ENCODE assay signal across 14 cellular contexts in the genomic region with DNA sequence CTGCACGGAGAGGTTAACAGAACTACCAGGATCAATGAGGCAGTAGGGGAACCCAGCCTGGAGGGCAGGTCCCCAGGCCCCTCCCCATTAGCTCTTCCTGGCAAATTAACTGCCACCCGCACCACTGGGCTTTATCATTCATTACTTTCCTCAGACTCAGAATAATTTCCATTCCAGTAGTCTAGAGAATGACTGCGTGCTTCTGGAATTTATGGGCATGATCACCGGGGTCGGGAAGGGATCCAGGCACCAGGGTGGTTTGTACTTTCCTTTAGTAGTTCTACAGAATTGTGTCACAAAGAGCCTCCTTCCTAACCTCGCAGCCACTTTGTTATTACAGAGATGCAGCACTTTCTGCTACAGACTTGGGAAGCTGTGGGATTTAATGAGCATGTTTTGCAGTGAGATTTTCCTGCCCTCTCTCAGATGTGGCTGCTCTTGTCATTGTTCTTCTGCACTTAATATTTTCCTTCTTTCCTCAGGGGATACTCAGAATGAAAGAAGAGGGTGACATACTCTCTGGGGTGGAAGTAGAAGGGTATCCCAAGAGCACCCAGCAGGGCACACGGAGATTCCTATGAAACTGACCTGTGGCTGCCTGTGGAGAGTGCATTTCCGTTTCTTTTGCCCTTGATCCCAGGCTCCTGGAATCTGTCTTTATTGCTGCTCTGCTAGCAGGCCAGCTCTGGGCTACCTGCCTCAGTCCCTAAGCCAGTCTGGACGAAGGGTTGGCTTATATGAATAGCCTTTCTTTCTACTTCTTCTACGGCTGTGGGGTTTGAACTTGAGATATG.
DNase-seq lines count a peak whose midpoint lies in the region; ATAC-seq and TF ChIP-seq lines count a peak whose summit lies in the region.
"Had no signal": no experiment of that assay in that cellular context is flagged by ENCODE, and none has a peak within 500 bp of the region (broad histone marks: within the 10 kb centered on the region; RNA-seq: fewer than 3 reads in every experiment).

No MANE protein-coding gene starts in this region.

- TF ChIP-seq CTCF in fibroblast of mammary gland (conservative IDR thresholded peaks at IDR 0.05; ENCODE audit: control insufficient read depth, insufficient read depth, low read depth, low read length) = no peak

- no peaks in the 10 kb centered on the region for H3K79me1 ChIP-seq in mesenchymal stem cell (replicated peaks; ENCODE audit: low read length, poor library complexity, severe bottlenecking)

- WGBS in mesenchymal stem cell = 11% methylated on average over 6 of the region's 10 CpGs

- no peak overlapping the region for H3K9ac ChIP-seq in mesenchymal stem cell (ENCODE audit: low read length)
- H3K9ac ChIP-seq: KMS-11 had no signal

- no peak for ATAC-seq in HG03175 (IDR thresholded peaks at IDR 0.05; ENCODE audit: unreplicated experiment)

- H3K4me3 ChIP-seq in fibroblast of mammary gland (ENCODE audit: control insufficient read depth, low read depth, low read length) = no peak overlapping the region
- peak overlapping the region in 1 of 2 experiments; percentile 13 for H3K4me3 ChIP-seq in mesenchymal stem cell (ENCODE audit: insufficient read depth in 1 of 2, low read depth in 1 of 2, low read length in 2 of 2)
- H3K4me3 ChIP-seq: SJCRH30 had no signal

- no peak overlapping the region for H2AFZ ChIP-seq in mesenchymal stem cell (ENCODE audit: low read depth, low read length)

- no peak overlapping the region for H3K14ac ChIP-seq in mesenchymal stem cell (ENCODE audit: low read length in 2 of 2)

- H3K4me2 ChIP-seq in mesenchymal stem cell (ENCODE audit: low read length, poor library complexity, severe bottlenecking) = peak overlapping the region; percentile 35
- H3K4me2 ChIP-seq: KMS-11 had no signal

- in situ Hi-C loops in ACHN (cut with HindIII; ENCODE audit: low pct_ligation_motif_present, low pct_unique_long_range_greater_than_20kb, low sequenced_read_pairs) = no loop called here

- no peak overlapping the region for H3K23ac ChIP-seq in mesenchymal stem cell (ENCODE audit: low read length in 2 of 2)

- no peak overlapping the region for H3K18ac ChIP-seq in mesenchymal stem cell (ENCODE audit: low read depth in 1 of 2, low read length in 2 of 2)

- H3K27ac ChIP-seq in mesenchymal stem cell (ENCODE audit: low read length, poor library complexity, severe bottlenecking) = peak overlapping the region; percentile 41
- H3K27ac ChIP-seq: KMS-11, SJCRH30 had no signal

- H3K36me3 ChIP-seq in mesenchymal stem cell (ENCODE audit: control insufficient read depth in 1 of 2, insufficient read depth in 2 of 2, low read depth in 1 of 2, low read length in 2 of 2) = no peaks in the 10 kb centered on the region
- H3K36me3 ChIP-seq: SJCRH30 had no signal

- no peak overlapping the region for H2BK120ac ChIP-seq in mesenchymal stem cell (ENCODE audit: low read depth, low read length)

- no peak overlapping the region for H2AK5ac ChIP-seq in mesenchymal stem cell (ENCODE audit: low read length, severe bottlenecking)

- DNase-seq in ACHN (peak; percentile 85), NCI-H226 (peak; percentile 80), fibroblast of mammary gland (ENCODE audit: low read depth) (peak; percentile 18), mesenchymal stem cell (peak; percentile 2), NCI-H82 (lab: John Stamatoyannopoulos, UW) (no peak), SHP77 (lab: John Stamatoyannopoulos, UW) (no peak)
- DNase-seq in activated CD4-positive, alpha-beta T cell treated with anti-CD3 and anti-CD28 coated beads for 4 hours = no peak
- DNase-seq: activated CD4-positive, alpha-beta T cell treated with anti-CD3 and anti-CD28 coated beads, Interleukin-2, amount 10 ng/mL, durations not matched to agents 7 days and 5 days; activated naive CD8-positive, alpha-beta T cell treated with anti-CD3 and anti-CD28 coated beads, Interleukin-2, amount 10 ng/mL, durations not matched to agents 7 days and 5 days; EL; NCI-H345 had no signal

- H4K91ac ChIP-seq in mesenchymal stem cell (ENCODE audit: low read length) = no peak overlapping the region

- H4K8ac ChIP-seq in mesenchymal stem cell (ENCODE audit: low read length) = no peak overlapping the region

- no peak overlapping the region for H2BK5ac ChIP-seq in mesenchymal stem cell (ENCODE audit: low read depth, low read length, poor library complexity, severe bottlenecking)

- H3K4me1 ChIP-seq in mesenchymal stem cell (ENCODE audit: control insufficient read depth, insufficient read depth, low read depth, low read length) = peaks cover 6% of the 10 kb centered on the region

- no peaks in the 10 kb centered on the region for H3K27me3 ChIP-seq in mesenchymal stem cell (ENCODE audit: control insufficient read depth in 1 of 2, insufficient read depth in 1 of 2, low read length in 2 of 2)
- H3K27me3 ChIP-seq: SJCRH30 had no signal

- no peak overlapping the region for H2BK12ac ChIP-seq in mesenchymal stem cell (ENCODE audit: low read length in 2 of 2)

- no peak overlapping the region for H3K4ac ChIP-seq in mesenchymal stem cell (ENCODE audit: low read depth in 1 of 2, low read length in 2 of 2)

- H2BK15ac ChIP-seq in mesenchymal stem cell (ENCODE audit: low read depth, poor library complexity, severe bottlenecking) = no peak overlapping the region

- peaks cover 4% of the 10 kb centered on the region for H3K9me3 ChIP-seq in mesenchymal stem cell (ENCODE audit: control insufficient read depth, low read length)
- H3K9me3 ChIP-seq: SJCRH30 had no signal

Comparison
In these comparisons a context has a peak if more than half of its experiments do, and no peak if none do; other contexts are left out.
1. DNase-seq: peak in ACHN (single experiment), NCI-H226 (single experiment), fibroblast of mammary gland (single experiment) and mesenchymal stem cell (single experiment); none in activated CD4-positive, alpha-beta T cell treated with anti-CD3 and anti-CD28 coated beads for 4 hours (0 of 2), NCI-H82 (single experiment) and SHP77 (0 of 2).